1 cellular context compared by ENCODE assay signal in the genomic region with DNA sequence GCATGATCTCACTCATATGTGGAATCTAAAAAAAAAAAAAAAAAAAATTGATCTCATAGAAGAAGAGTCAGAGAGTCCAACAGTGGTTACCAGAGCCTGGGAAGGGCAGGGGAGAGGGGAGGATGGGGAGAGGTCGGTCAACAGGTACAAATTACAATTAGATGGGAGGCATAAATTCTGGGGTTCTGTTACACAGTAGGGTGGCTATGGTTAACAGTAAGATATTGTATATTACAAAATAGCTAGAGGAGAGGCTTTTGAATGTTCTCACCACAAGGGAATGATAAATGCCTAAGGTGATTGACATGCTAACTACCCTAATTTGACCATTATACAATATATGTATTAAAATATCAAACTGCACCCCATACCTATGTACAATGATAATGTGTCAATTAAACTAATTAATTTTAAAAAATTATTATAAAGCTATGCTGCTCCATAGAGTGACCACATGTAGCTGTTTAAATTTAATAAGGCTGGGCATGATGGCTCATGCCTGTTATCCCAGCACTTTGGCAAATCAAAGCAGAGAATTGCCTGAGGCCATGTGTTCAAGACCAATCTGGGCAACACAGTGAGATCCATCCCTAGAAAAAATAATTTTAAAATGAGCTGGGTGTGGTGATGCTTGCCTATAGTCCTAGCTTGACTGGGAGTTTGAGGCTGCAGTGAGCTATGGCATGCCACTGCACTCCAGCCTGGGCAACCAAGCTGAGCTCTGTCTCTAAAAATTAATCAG.
TF ChIP-seq lines count a peak whose summit lies in the region.

No MANE protein-coding gene starts in this region.

TF ChIP-seq in WTC11, 78 proteins besides CTCF, POLR2A, EP300 and RAD21 (continued from another document):
- TF ChIP-seq, protein P1, sequence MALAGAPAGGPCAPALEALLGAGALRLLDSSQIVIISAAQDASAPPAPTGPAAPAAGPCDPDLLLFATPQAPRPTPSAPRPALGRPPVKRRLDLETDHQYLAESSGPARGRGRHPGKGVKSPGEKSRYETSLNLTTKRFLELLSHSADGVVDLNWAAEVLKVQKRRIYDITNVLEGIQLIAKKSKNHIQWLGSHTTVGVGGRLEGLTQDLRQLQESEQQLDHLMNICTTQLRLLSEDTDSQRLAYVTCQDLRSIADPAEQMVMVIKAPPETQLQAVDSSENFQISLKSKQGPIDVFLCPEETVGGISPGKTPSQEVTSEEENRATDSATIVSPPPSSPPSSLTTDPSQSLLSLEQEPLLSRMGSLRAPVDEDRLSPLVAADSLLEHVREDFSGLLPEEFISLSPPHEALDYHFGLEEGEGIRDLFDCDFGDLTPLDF (CRISPR knock-in tag; IDR thresholded peaks at IDR 0.05) = no peak
- TF ChIP-seq JAZF1 (CRISPR knock-in tag; IDR thresholded peaks at IDR 0.05) (no peak), ZNF281 (CRISPR knock-in tag; IDR thresholded peaks at IDR 0.05) (no peak)
- TF ChIP-seq, protein P2, sequence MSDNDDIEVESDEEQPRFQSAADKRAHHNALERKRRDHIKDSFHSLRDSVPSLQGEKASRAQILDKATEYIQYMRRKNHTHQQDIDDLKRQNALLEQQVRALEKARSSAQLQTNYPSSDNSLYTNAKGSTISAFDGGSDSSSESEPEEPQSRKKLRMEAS (CRISPR knock-in tag; IDR thresholded peaks at IDR 0.05) = no peak
